Comparison of ENCODE assay signal across 8 cellular contexts in genomic region chr9:127916665-127917581, GRCh38. TPM values are rescaled to one million over a fixed set of nuclear protein-coding genes. Genes with fewer than 3 reads are reported as not detected.
DNase-seq lines count a peak whose midpoint lies in the region; ATAC-seq and TF ChIP-seq lines count a peak whose summit lies in the region.

A gene with protein sequence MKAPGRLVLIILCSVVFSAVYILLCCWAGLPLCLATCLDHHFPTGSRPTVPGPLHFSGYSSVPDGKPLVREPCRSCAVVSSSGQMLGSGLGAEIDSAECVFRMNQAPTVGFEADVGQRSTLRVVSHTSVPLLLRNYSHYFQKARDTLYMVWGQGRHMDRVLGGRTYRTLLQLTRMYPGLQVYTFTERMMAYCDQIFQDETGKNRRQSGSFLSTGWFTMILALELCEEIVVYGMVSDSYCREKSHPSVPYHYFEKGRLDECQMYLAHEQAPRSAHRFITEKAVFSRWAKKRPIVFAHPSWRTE (minus strand): TSS chr9:127917041. CDS start chr9:127916419, 622 bp downstream.

- H3K27ac Mint-ChIP-seq in T-cell = peak within 1 kb of the TSS; percentile 82 to 89

- H3K9me3 ChIP-seq in adipocyte (ENCODE audit: control insufficient read depth, low read length) = no peaks in the 10 kb centered on the region
- no peaks in the 10 kb centered on the region for H3K9me3 ChIP-seq in cardiac muscle cell (ENCODE audit: low read depth)
- no peaks in the 10 kb centered on the region for H3K9me3 ChIP-seq in tibial nerve

- DNase-seq in NCI-H1105 (lab: John Stamatoyannopoulos, UW) (peak; percentile 87), T-cell (peak; percentile 83 to 97 (median 92)), adipocyte (ENCODE audit: low read depth) (peak; percentile 98), cardiac muscle cell (ENCODE audit: low read depth in 1 of 2, low spot score in 1 of 2) (peak; percentile 95 to 96), pons (ENCODE audit: low spot score) (peak; percentile 90), tibial nerve (ENCODE audit: low spot score in 2 of 2) (peak; percentile 95 to 96)

- TF ChIP-seq EP300 in tibial nerve (IDR thresholded peaks at IDR 0.05) = peak in 1 of 2 donors; percentile 72

- POLR2A ChIA-PET in T-cell (lab: Charles Lee) = interaction anchor here in 1 of 2 donors (0.6 to 2.0 kb wide), 7 partner anchors 11 to 1264 kb away, joined by 3 to 15 read pairs (median 5); partner anchors contain the start of gene ST6GALNAC6

- WGBS in tibial nerve, 2 donors = 1 to 8% methylated on average over 21 to 69 of the region's 75 CpGs

- no peaks in the 10 kb centered on the region for H3K9me3 Mint-ChIP-seq in T-cell

- TF ChIP-seq CTCF in cardiac muscle cell (IDR thresholded peaks at IDR 0.05; ENCODE audit: low read depth, low read length) (no peak), tibial nerve (IDR thresholded peaks at IDR 0.05) (no peak)

- peak in 1 of 2 donors; percentile 43 for TF ChIP-seq POLR2A in tibial nerve (IDR thresholded peaks at IDR 0.05)

- peaks cover 15% of the 10 kb centered on the region for H3K36me3 Mint-ChIP-seq in T-cell

- H3K4me1 ChIP-seq in adipocyte (ENCODE audit: control insufficient read depth, insufficient read depth, low read length) (peaks cover 64% of the 10 kb centered on the region), cardiac muscle cell (ENCODE audit: low read depth) (peaks cover 11% of the 10 kb centered on the region), tibial nerve (peaks cover 0 to 63% (median 27%) of the 10 kb centered on the region in 4 donors)

- H3K4me1 Mint-ChIP-seq in T-cell = peaks cover 43 to 62% (median 49%) of the 10 kb centered on the region in 3 donors

- peak within 1 kb of the TSS; percentile 97 for H3K9ac ChIP-seq in adipocyte (ENCODE audit: low read length)

- peaks cover 23% of the 10 kb centered on the region for H3K36me3 ChIP-seq in adipocyte (ENCODE audit: control insufficient read depth, insufficient read depth, low read length, severe bottlenecking)
- peaks cover 4% of the 10 kb centered on the region for H3K36me3 ChIP-seq in cardiac muscle cell
- H3K36me3 ChIP-seq in tibial nerve = peaks cover 0 to 28% (median 0%) of the 10 kb centered on the region in 3 donors

- peak within 1 kb of the TSS; percentile 80 to 82 (median 81) for H3K4me3 Mint-ChIP-seq in T-cell

- peak; percentile 65 for ATAC-seq in HG02588 (IDR thresholded peaks at IDR 0.05; ENCODE audit: unreplicated experiment)
- ATAC-seq in T-cell (replicated peaks in 1 of 4) = peak; percentile 94 to 98 (median 96)

- H3K27ac ChIP-seq in cardiac muscle cell = no peak within 1 kb of the TSS
- peak within 1 kb of the TSS; percentile 21 to 80 (median 78) for H3K27ac ChIP-seq in tibial nerve

- peak within 1 kb of the TSS; percentile 77 for H3K4me3 ChIP-seq in GM08714 (ENCODE audit: low read length)
- H3K4me3 ChIP-seq in adipocyte (ENCODE audit: low read length) = peak within 1 kb of the TSS; percentile 97
- peak within 1 kb of the TSS; percentile 58 for H3K4me3 ChIP-seq in cardiac muscle cell
- peak within 1 kb of the TSS; percentile 34 to 74 (median 59) for H3K4me3 ChIP-seq in tibial nerve

- no peaks in the 10 kb centered on the region for H3K27me3 Mint-ChIP-seq in T-cell

- H3K27me3 ChIP-seq in adipocyte (replicated peaks; ENCODE audit: control insufficient read depth, insufficient read depth, low read length) = no peaks in the 10 kb centered on the region
- no peaks in the 10 kb centered on the region for H3K27me3 ChIP-seq in cardiac muscle cell
- H3K27me3 ChIP-seq in tibial nerve = no peaks in the 10 kb centered on the region

- CTCF ChIA-PET in T-cell (lab: Charles Lee) = interaction anchor here (0.5 to 2.6 kb wide), 15 partner anchors 8 to 1190 kb away, joined by 3 to 14 read pairs (median 4); partner anchors contain the start of genes PIP5KL1 (in 1 of the 2) and TOR2A (in 1 of the 2)

RNA-seq across cellular contexts. Expression of the gene that starts here (rescaled TPM):
- total RNA-seq in T-cell (10 to 100 TPM; 24.9 to 40.7 (median 35.1) TPM), cardiac muscle cell (66.2 and 119 TPM in 2 replicates), tibial nerve (10 to 100 TPM; 23.9 to 70.5 (median 37.0) TPM)
- polyA plus RNA-seq in cardiac muscle cell = 48.8 and 71.4 TPM in 2 replicates
